In genomic region chr21:29299046-29299905, GRCh38 we compare ENCODE assay signal across 8 cellular contexts. TPM values are rescaled to one million over a fixed set of nuclear protein-coding genes. Genes with fewer than 3 reads are reported as not detected.
A peak's percentile ranks its signal among the peaks of the same experiment; 100 is the strongest.
DNase-seq lines count a peak whose midpoint lies in the region; ATAC-seq and TF ChIP-seq lines count a peak whose summit lies in the region.

No MANE protein-coding gene starts in this region.

- no peaks in the 10 kb centered on the region for H3K27me3 Mint-ChIP-seq in activated T-cell treated with anti-CD3 and anti-CD28 coated beads, Interleukin-2, amount 50 U/mL, for 4 hours (ENCODE audit: low read depth)
- H3K27me3 Mint-ChIP-seq in naive B cell, result no peaks in the 10 kb centered on the region

- ATAC-seq in HG03066 (IDR thresholded peaks at IDR 0.05; ENCODE audit: low read depth, unreplicated experiment) (peak; percentile 6), naive B cell (ENCODE audit: low read depth in 2 of 2) (peak; percentile 37 to 47)
- ATAC-seq in activated T-cell treated with anti-CD3 and anti-CD28 coated beads, Interleukin-2, amount 50 U/mL, for 4 hours, result peak; percentile 69 to 71

- H3K4me1 Mint-ChIP-seq in activated T-cell treated with anti-CD3 and anti-CD28 coated beads, Interleukin-2, amount 50 U/mL, for 4 hours (ENCODE audit: low read depth), result peaks cover 69% of the 10 kb centered on the region
- peaks cover 44 to 68% (median 55%) of the 10 kb centered on the region in 3 donors for H3K4me1 Mint-ChIP-seq in naive B cell

- intact Hi-C loops in esophagus squamous epithelium (cut with DNase I), result loop anchor here (5.0 kb wide), 1 partner anchor 137 kb away; no protein-coding TSS in a partner anchor

- H3K27ac ChIP-seq in OCI-LY1 (ENCODE audit: low read depth, low read length, poor library complexity, severe bottlenecking), result peak overlapping the region; percentile 70
- peak overlapping the region; percentile 91 to 100 (median 100) for H3K27ac ChIP-seq in esophagus squamous epithelium

- DNase-seq in NCI-H2196 (lab: John Stamatoyannopoulos, UW; ENCODE audit: unreplicated experiment) (peak; percentile 35), NCI-H2196 treated with DMSO at 0.1 percent for 48 hours (lab: John Stamatoyannopoulos, UW; ENCODE audit: unreplicated experiment) (no peak), esophagus squamous epithelium (lab: John Stamatoyannopoulos, UW) (no peak), naive B cell (peak; percentile 70)
- peak; percentile 70 for DNase-seq in activated T-cell treated with anti-CD3 and anti-CD28 coated beads, Interleukin-2, amount 50 U/mL, for 4 hours
- peak; percentile 43 to 75 for DNase-seq in stimulated activated CD8-positive, alpha-beta memory T cell treated with anti-CD3 and anti-CD28 coated beads, Interleukin-7, amount 100 ng/mL, for 4 hours (ENCODE audit: low read depth in 2 of 2)

- no peaks in the 10 kb centered on the region for H3K9me2 ChIP-seq in OCI-LY1 (ENCODE audit: low read depth, low read length)

- peak overlapping the region; percentile 85 for H3K9ac ChIP-seq in OCI-LY1 (ENCODE audit: low read length)

- no peaks in the 10 kb centered on the region for H3K36me3 Mint-ChIP-seq in activated T-cell treated with anti-CD3 and anti-CD28 coated beads, Interleukin-2, amount 50 U/mL, for 4 hours (ENCODE audit: insufficient read depth)
- no peaks in the 10 kb centered on the region for H3K36me3 Mint-ChIP-seq in naive B cell

- H3K4me1 ChIP-seq in OCI-LY1 (ENCODE audit: insufficient read depth, low read length, severe bottlenecking), result peaks cover 55% of the 10 kb centered on the region
- H3K4me1 ChIP-seq in esophagus squamous epithelium, result peaks cover 21 to 61% (median 22%) of the 10 kb centered on the region in 3 donors

- no peaks in the 10 kb centered on the region for H3F3A ChIP-seq in OCI-LY1 (ENCODE audit: insufficient read depth, low read length)

- peak overlapping the region; percentile 93 for H3K4me2 ChIP-seq in OCI-LY1 (ENCODE audit: low read length)

- H3K36me3 ChIP-seq in OCI-LY1 (ENCODE audit: insufficient read depth, low read length) (no peaks in the 10 kb centered on the region), esophagus squamous epithelium (no peaks in the 10 kb centered on the region)

- WGBS in esophagus squamous epithelium, 2 donors, result 0 to 2% methylated on average over 7 to 10 of the region's 75 CpGs

- peaks cover 44% of the 10 kb centered on the region for H3K79me2 ChIP-seq in OCI-LY1 (ENCODE audit: insufficient read depth, low read length)

- TF ChIP-seq CTCF in OCI-LY1 (IDR thresholded peaks at IDR 0.05; ENCODE audit: low read length), result no peak
- TF ChIP-seq CTCF in esophagus squamous epithelium (IDR thresholded peaks at IDR 0.05), result no peak

- no peak overlapping the region for H2AFZ ChIP-seq in OCI-LY1 (ENCODE audit: low read length)

- peak overlapping the region; percentile 87 for H3K4me3 Mint-ChIP-seq in activated T-cell treated with anti-CD3 and anti-CD28 coated beads, Interleukin-2, amount 50 U/mL, for 4 hours
- peak overlapping the region; percentile 89 to 98 (median 92) for H3K4me3 Mint-ChIP-seq in naive B cell

- H4K20me1 ChIP-seq in OCI-LY1 (ENCODE audit: insufficient read depth, low read length), result no peaks in the 10 kb centered on the region; the same call in 1 of the 2 replicates

- H3K27ac Mint-ChIP-seq in naive B cell, result peak overlapping the region; percentile 94 to 99 (median 98)

- H3K4me3 ChIP-seq in OCI-LY1 (ENCODE audit: low read depth, low read length, poor library complexity, severe bottlenecking) (peak overlapping the region; percentile 84), esophagus squamous epithelium (peak overlapping the region; percentile 73 to 99 (median 96))

- no peaks in the 10 kb centered on the region for H3K27me3 ChIP-seq in OCI-LY1 (ENCODE audit: insufficient read depth, low read length)
- H3K27me3 ChIP-seq in esophagus squamous epithelium, result no peaks in the 10 kb centered on the region

- no peaks in the 10 kb centered on the region for H3K9me3 ChIP-seq in OCI-LY1 (ENCODE audit: low read length)
- H3K9me3 ChIP-seq in esophagus squamous epithelium, result no peaks in the 10 kb centered on the region

- H3K9me3 Mint-ChIP-seq in activated T-cell treated with anti-CD3 and anti-CD28 coated beads, Interleukin-2, amount 50 U/mL, for 4 hours, result no peaks in the 10 kb centered on the region
- no peaks in the 10 kb centered on the region for H3K9me3 Mint-ChIP-seq in naive B cell

- no peak for TF ChIP-seq POLR2A in esophagus squamous epithelium (IDR thresholded peaks at IDR 0.05)

RNA-seq across cellular contexts. Expression of gene BACH1, which starts 0.6 kb away (rescaled TPM):
- 10 to 100 TPM; 20.8 to 31.0 (median 23.8) TPM for total RNA-seq in activated T-cell treated with anti-CD3 and anti-CD28 coated beads, Interleukin-2, amount 50 U/mL, for 4 hours
- total RNA-seq in esophagus squamous epithelium, result 10 to 100 TPM; 39.6 to 54.6 (median 44.8) TPM
- polyA plus RNA-seq in naive B cell (ENCODE audit: low read depth in 6 of 6), result 100 to 1,000 TPM in 1 of 6 donors, 10 to 100 TPM in 5; 50.7 to 106 (median 69.3) TPM

Comparison
In these comparisons a context has a peak if more than half of its experiments do, and no peak if none do; other contexts are left out.
1. DNase-seq: peak in NCI-H2196 (single experiment), activated T-cell treated with anti-CD3 and anti-CD28 coated beads, Interleukin-2, amount 50 U/mL, for 4 hours (single experiment), naive B cell (single experiment) and stimulated activated CD8-positive, alpha-beta memory T cell treated with anti-CD3 and anti-CD28 coated beads, Interleukin-7, amount 100 ng/mL, for 4 hours (2 of 2); none in NCI-H2196 treated with DMSO at 0.1 percent for 48 hours (single experiment) and esophagus squamous epithelium (single experiment).
2. ATAC-seq: peak in every context shown above with its lines; median percentile 70 in activated T-cell treated with anti-CD3 and anti-CD28 coated beads, Interleukin-2, amount 50 U/mL, for 4 hours; 42 in naive B cell; 6 in HG03066.